In the genomic region with DNA sequence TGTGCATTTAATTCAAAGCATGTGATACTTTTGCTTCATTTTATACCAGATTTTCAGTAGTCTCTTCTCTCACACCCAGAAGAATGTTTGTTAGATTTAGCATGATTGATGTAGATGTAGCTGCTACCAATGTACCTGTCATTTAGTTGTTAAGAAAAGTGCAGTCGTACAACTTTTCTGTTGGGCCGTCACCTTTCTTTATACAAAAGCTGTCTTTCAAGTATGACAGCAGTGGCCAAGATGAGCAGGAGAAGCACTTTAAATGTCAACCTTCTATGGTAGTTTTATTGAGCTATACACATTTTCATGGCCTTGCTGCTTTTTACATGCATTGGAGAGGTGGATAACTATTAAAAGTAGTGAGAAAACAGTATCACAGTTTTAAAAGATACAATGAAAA, we compare ENCODE assay signal across 8 cellular contexts.
"Had no signal": no experiment of that assay in that cellular context is flagged by ENCODE, and none has a peak within 500 bp of the region (broad histone marks: within the 10 kb centered on the region; RNA-seq: fewer than 3 reads in every experiment).

No MANE protein-coding gene starts in this region.

- DNase-seq: GM23248, GOT3, H7, H9, HCEC 1CT, HFFc6 had no signal

- H3K9ac ChIP-seq: GM23248 had no signal

- H2AFZ ChIP-seq: GM23248, GM23338 had no signal

- H3K4me2 ChIP-seq: GM23338 had no signal

- H3K9me3 ChIP-seq: HAP-1 had no signal

- H3K27ac ChIP-seq: GM23248 had no signal

- H3K4me3 ChIP-seq: GM23248, GM23338, HAP-1 had no signal

- H3K4me1 ChIP-seq: HAP-1 had no signal

- H3K36me3 ChIP-seq: HAP-1 had no signal
